ENCODE assay signal across 9 cellular contexts in genomic region chr19:46813570-46814358, GRCh38. TPM values are rescaled to one million over a fixed set of nuclear protein-coding genes. Genes with fewer than 3 reads are reported as not detected.
DNase-seq lines count a peak whose midpoint lies in the region; FAIRE-seq and TF ChIP-seq lines count a peak whose summit lies in the region.
"Had no signal": no experiment of that assay in that cellular context is flagged by ENCODE, and none has a peak within 500 bp of the region (broad histone marks: within the 10 kb centered on the region; RNA-seq: fewer than 3 reads in every experiment).

No MANE protein-coding gene starts in this region.

- no peak for TF ChIP-seq POLR2A in stomach (IDR thresholded peaks at IDR 0.05)

- H3K9me3 ChIP-seq in astrocyte (ENCODE audit: insufficient read depth, low read depth, low read length) (no peaks in the 10 kb centered on the region), kidney (ENCODE audit: control insufficient read depth in 1 of 2, low read length in 2 of 2) (no peaks in the 10 kb centered on the region), stomach (no peaks in the 10 kb centered on the region), MG63 (no peaks in the 10 kb centered on the region), HAP-1 (no peaks in the 10 kb centered on the region)

- H3K36me3 Mint-ChIP-seq in astrocyte (ENCODE audit: low read depth, unreplicated experiment): peaks cover 2% of the 10 kb centered on the region

- no peaks in the 10 kb centered on the region for H3K36me3 ChIP-seq in astrocyte (ENCODE audit: insufficient read depth, low read length)
- H3K36me3 ChIP-seq in kidney (ENCODE audit: control insufficient read depth in 1 of 2, insufficient read depth in 2 of 2, low read length in 2 of 2): no peaks in the 10 kb centered on the region
- H3K36me3 ChIP-seq in stomach: no peaks in the 10 kb centered on the region
- no peaks in the 10 kb centered on the region for H3K36me3 ChIP-seq in MG63
- no peaks in the 10 kb centered on the region for H3K36me3 ChIP-seq in HAP-1 (replicated peaks)

- H3K4me1 ChIP-seq in astrocyte (ENCODE audit: insufficient read depth, low read length): peaks cover 7% of the 10 kb centered on the region
- H3K4me1 ChIP-seq in kidney (ENCODE audit: control insufficient read depth in 1 of 2, insufficient read depth in 1 of 2, low read depth in 1 of 2, low read length in 2 of 2): peaks cover 9 to 10% of the 10 kb centered on the region in 2 donors
- peaks cover 14 to 26% (median 22%) of the 10 kb centered on the region in 4 donors for H3K4me1 ChIP-seq in stomach
- H3K4me1 ChIP-seq in HAP-1: no peaks in the 10 kb centered on the region

- H3K9ac ChIP-seq in astrocyte (ENCODE audit: low read length): no peak overlapping the region
- peak overlapping the region in 1 of 2 donors; percentile 34 for H3K9ac ChIP-seq in kidney (ENCODE audit: low read length in 2 of 2)

- peak overlapping the region; percentile 25 for H2AFZ ChIP-seq in astrocyte (ENCODE audit: low read depth, low read length)

- H3K27ac Mint-ChIP-seq in astrocyte (ENCODE audit: unreplicated experiment): no peak overlapping the region
- H3K27ac Mint-ChIP-seq: activated T-helper 17 cell treated with anti-CD3 and anti-CD28 coated beads, Interleukin-2, amount 50 U/mL, for 72 hours had no signal

- H3K27ac ChIP-seq in astrocyte (ENCODE audit: low read depth, low read length): no peak overlapping the region
- H3K27ac ChIP-seq in kidney (ENCODE audit: low read depth in 2 of 2, low read length in 2 of 2): peak overlapping the region; percentile 87 to 95
- peak overlapping the region in 4 of 5 donors; percentile 55 to 68 (median 64) for H3K27ac ChIP-seq in stomach

- no peak overlapping the region for H3K4me3 Mint-ChIP-seq in astrocyte (ENCODE audit: unreplicated experiment)
- H3K4me3 Mint-ChIP-seq: activated T-helper 17 cell treated with anti-CD3 and anti-CD28 coated beads, Interleukin-2, amount 50 U/mL, for 72 hours had no signal

- H3K9me3 Mint-ChIP-seq in astrocyte (ENCODE audit: unreplicated experiment): no peaks in the 10 kb centered on the region
- H3K9me3 Mint-ChIP-seq: activated T-helper 17 cell treated with anti-CD3 and anti-CD28 coated beads, Interleukin-2, amount 50 U/mL, for 72 hours had no signal

- no peak for TF ChIP-seq EP300 in stomach (IDR thresholded peaks at IDR 0.05)

- in situ Hi-C loops in HAP-1 (cut with MboI; ENCODE audit: low sequenced_read_pairs): no loop called here

- TF ChIP-seq CTCF in astrocyte (IDR thresholded peaks at IDR 0.05; ENCODE audit: insufficient read depth, low read depth, low read length): no peak
- no peak for TF ChIP-seq CTCF in kidney (IDR thresholded peaks at IDR 0.05; ENCODE audit: borderline replicate concordance, extremely low read depth, insufficient read depth)
- TF ChIP-seq CTCF in stomach (IDR thresholded peaks at IDR 0.05): no peak

- intact Hi-C loops in kidney (cut with DNase I) (no loop called here), stomach (cut with DNase I; ENCODE audit: low total_unique reads) (no loop called here)

- peaks cover 6% of the 10 kb centered on the region for H3K27me3 Mint-ChIP-seq in astrocyte (ENCODE audit: low read depth, unreplicated experiment)

- DNase-seq in HuH-7.5 (ENCODE audit: low spot score): peak; percentile 36
- peak; percentile 16 for DNase-seq in astrocyte (ENCODE audit: low read depth)
- DNase-seq in kidney: peak; percentile 97
- DNase-seq in stomach: peak; percentile 92
- no peak for DNase-seq in MG63
- DNase-seq in cerebellum (ENCODE audit: low spot score): no peak
- no peak for DNase-seq in stimulated activated CD4-positive, alpha-beta T cell treated with anti-CD3 and anti-CD28 coated beads, Interleukin-4, amount 100 ng/mL, for 4 hours
- DNase-seq in HAP-1 (ENCODE audit: low spot score in 2 of 2): no peak

- FAIRE-seq in astrocyte (lab: Jason Lieb, UNC): no peak
- peak; percentile 95 for FAIRE-seq in kidney (lab: Jason Lieb, UNC)

- H4K20me1 ChIP-seq in astrocyte (ENCODE audit: insufficient read depth, low read length): no peaks in the 10 kb centered on the region

- 27 to 47% (median 37%) methylated on average over 11 of the region's 11 CpGs for WGBS in stomach, 5 donors

- peak overlapping the region; percentile 39 for H3K4me2 ChIP-seq in astrocyte (ENCODE audit: low read length)

- H3K4me3 ChIP-seq in astrocyte (ENCODE audit: insufficient read depth, low read depth, low read length): no peak overlapping the region
- H3K4me3 ChIP-seq in kidney (ENCODE audit: low read length in 2 of 2): peak overlapping the region in 1 of 2 donors; percentile 12
- no peak overlapping the region for H3K4me3 ChIP-seq in stomach
- H3K4me3 ChIP-seq in MG63: no peak overlapping the region
- H3K4me3 ChIP-seq in HAP-1: no peak overlapping the region

- H3K4me1 Mint-ChIP-seq in astrocyte (ENCODE audit: low read depth, unreplicated experiment): peaks cover 7% of the 10 kb centered on the region
- H3K4me1 Mint-ChIP-seq: activated T-helper 17 cell treated with anti-CD3 and anti-CD28 coated beads, Interleukin-2, amount 50 U/mL, for 72 hours had no signal

- H3K79me2 ChIP-seq in astrocyte (ENCODE audit: insufficient read depth, low read length): no peaks in the 10 kb centered on the region

- H3K27me3 ChIP-seq in astrocyte (ENCODE audit: insufficient read depth, low read length): no peaks in the 10 kb centered on the region
- no peaks in the 10 kb centered on the region for H3K27me3 ChIP-seq in stomach
- H3K27me3 ChIP-seq in MG63: no peaks in the 10 kb centered on the region
- no peaks in the 10 kb centered on the region for H3K27me3 ChIP-seq in HAP-1 (ENCODE audit: low read depth)

RNA-seq across cellular contexts. Expression of gene SLC1A5, which starts 25.4 kb away (rescaled TPM):
- 233 and 270 TPM in 2 replicates for total RNA-seq in astrocyte
- total RNA-seq in kidney: 93.9 TPM
- 42.1 TPM for polyA plus RNA-seq in kidney (ENCODE audit: insufficient read depth, low read depth, low replicate concordance)
- total RNA-seq in stomach: 10 to 100 TPM; 18.7 to 53.0 (median 27.7) TPM
- polyA plus RNA-seq in stomach: 100 to 1,000 TPM in 1 of 3 donors, 10 to 100 TPM in 2; 20.5 to 106 (median 35.1) TPM
- total RNA-seq in MG63 (2014; rRNA removed; shearing (Covaris generic); ENCODE audit: low replicate concordance): 170 and 305 TPM in 2 replicates
- 6.9 TPM for total RNA-seq in cerebellum

RNA-seq across cellular contexts. Expression of gene AP2S1, which starts 36.9 kb away (rescaled TPM):
- total RNA-seq in astrocyte: 262 and 278 TPM in 2 replicates
- total RNA-seq in kidney: 105 TPM
- polyA plus RNA-seq in kidney (ENCODE audit: insufficient read depth, low read depth, low replicate concordance): 226 TPM
- total RNA-seq in stomach: 100 to 1,000 TPM in 2 of 5 donors, 10 to 100 TPM in 2, 1 to 10 TPM in 1; 4.9 to 191 (median 76.7) TPM
- 100 to 1,000 TPM in 2 of 3 donors, 10 to 100 TPM in 1; 90.1 to 124 (median 103) TPM for polyA plus RNA-seq in stomach
- 216 and 390 TPM in 2 replicates for total RNA-seq in MG63 (2014; rRNA removed; shearing (Covaris generic); ENCODE audit: low replicate concordance)
- total RNA-seq in cerebellum: 33.0 TPM

RNA-seq across cellular contexts. Expression of gene ARHGAP35, which starts 47.0 kb away (rescaled TPM):
- total RNA-seq in astrocyte (55.2 and 57.9 TPM in 2 replicates), kidney (53.6 TPM), stomach (100 to 1,000 TPM in 1 of 5 donors, 10 to 100 TPM in 3, 1 to 10 TPM in 1; 7.0 to 200 (median 36.4) TPM), cerebellum (79.0 TPM)
- polyA plus RNA-seq in kidney (ENCODE audit: insufficient read depth, low read depth, low replicate concordance) (14.0 TPM), stomach (1 to 10 TPM; 5.6 to 9.0 (median 7.3) TPM)
- total RNA-seq in MG63 (2014; rRNA removed; shearing (Covaris generic); ENCODE audit: low replicate concordance): 7.8 and 14.7 TPM in 2 replicates

Comparison
In these comparisons a context has a peak if more than half of its experiments do, and no peak if none do; other contexts are left out.
1. DNase-seq: peak in HuH-7.5 (single experiment), astrocyte (single experiment), kidney (single experiment) and stomach (single experiment); none in MG63 (single experiment), cerebellum (single experiment), stimulated activated CD4-positive, alpha-beta T cell treated with anti-CD3 and anti-CD28 coated beads, Interleukin-4, amount 100 ng/mL, for 4 hours (0 of 2) and HAP-1 (0 of 2).